Comparison of ENCODE assay signal across 12 cellular contexts in the genomic region with DNA sequence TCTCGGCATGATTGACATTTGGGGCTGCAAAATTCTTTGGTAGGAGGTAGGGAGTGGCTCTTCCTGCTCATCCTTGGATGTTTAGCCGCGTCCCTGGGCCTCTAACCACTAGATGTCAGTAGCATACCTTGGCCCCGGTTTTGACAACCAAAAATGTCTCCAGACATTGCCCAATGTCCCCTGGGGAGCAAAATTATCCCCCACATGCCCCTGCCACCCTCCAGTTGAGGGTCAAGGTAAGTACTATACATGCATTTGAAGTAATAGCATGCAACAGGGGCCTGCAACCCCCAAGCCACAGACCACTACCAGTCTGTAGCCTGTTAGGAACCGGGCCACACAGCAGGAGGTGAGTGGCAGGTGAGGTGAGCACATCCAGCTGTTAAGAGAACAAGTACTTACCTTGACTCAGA. TPM values are rescaled to one million over a fixed set of nuclear protein-coding genes. Genes with fewer than 3 reads are reported as not detected.
DNase-seq lines count a peak whose midpoint lies in the region; ATAC-seq, FAIRE-seq and TF ChIP-seq lines count a peak whose summit lies in the region.
"Had no signal": no experiment of that assay in that cellular context is flagged by ENCODE, and none has a peak within 500 bp of the region (broad histone marks: within the 10 kb centered on the region; RNA-seq: fewer than 3 reads in every experiment).

No MANE protein-coding gene starts in this region.

- H3K36me3 ChIP-seq in HEK293 (ENCODE audit: control insufficient read depth in 2 of 2, insufficient read depth in 1 of 2, low read length in 2 of 2) (no peaks in the 10 kb centered on the region), astrocyte (ENCODE audit: insufficient read depth, low read length) (no peaks in the 10 kb centered on the region), kidney (ENCODE audit: control insufficient read depth in 1 of 2, insufficient read depth in 2 of 2, low read length in 2 of 2) (no peaks in the 10 kb centered on the region), stomach (no peaks in the 10 kb centered on the region)
- H3K36me3 ChIP-seq: tibial nerve had no signal

- FAIRE-seq in astrocyte (lab: Jason Lieb, UNC) = no peak
- no peak for FAIRE-seq in kidney (lab: Jason Lieb, UNC)

- peaks cover 14% of the 10 kb centered on the region for H3K4me1 Mint-ChIP-seq in Calu3 (ENCODE audit: low read depth, unreplicated experiment)
- no peaks in the 10 kb centered on the region for H3K4me1 Mint-ChIP-seq in astrocyte (ENCODE audit: low read depth, unreplicated experiment)
- H3K4me1 Mint-ChIP-seq in mesothelial cell of epicardium = no peaks in the 10 kb centered on the region

- no TSS peak for BruUV-seq in Calu3 (replicated peaks; lab: Mats Ljungman, UMichigan)

- CTCF ChIA-PET in Calu3 (lab: Charles Lee) = no interaction called here
- CTCF ChIA-PET in HEK293 (lab: Yijun Ruan, JAX) = interaction anchor here (0.6 to 2.8 kb wide), 11 partner anchors 9 to 594 kb away, joined by 3 to 14 read pairs (median 3); no protein-coding TSS in a partner anchor

- TF ChIP-seq CTCF in Calu3 (IDR thresholded peaks at IDR 0.05; ENCODE audit: unreplicated experiment) (peak; percentile 32), HEK293 (tag by site-specific recombination; IDR thresholded peaks at IDR 0.05) (0 out of 2 replicates have a peak, but pooled peaks have one; percentile 59), astrocyte (IDR thresholded peaks at IDR 0.05; ENCODE audit: insufficient read depth, low read depth, low read length) (peak; percentile 8), kidney (IDR thresholded peaks at IDR 0.05; ENCODE audit: borderline replicate concordance, extremely low read depth, insufficient read depth) (peak; percentile 15), stomach (IDR thresholded peaks at IDR 0.05) (no peak), mesothelial cell of epicardium (IDR thresholded peaks at IDR 0.05; ENCODE audit: unreplicated experiment) (no peak)

- TF ChIP-seq POLR2A in stomach (IDR thresholded peaks at IDR 0.05) = no peak

- H3K4me3 ChIP-seq in HEK293 (ENCODE audit: low read depth, low read length) = no peak overlapping the region
- no peak overlapping the region for H3K4me3 ChIP-seq in astrocyte (ENCODE audit: insufficient read depth, low read depth, low read length)
- H3K4me3 ChIP-seq in kidney (ENCODE audit: low read length in 2 of 2) = no peak overlapping the region
- H3K4me3 ChIP-seq in stomach = no peak overlapping the region
- H3K4me3 ChIP-seq: tibial nerve had no signal

- ATAC-seq in HG03469 (IDR thresholded peaks at IDR 0.05; ENCODE audit: unreplicated experiment) = no peak

- H3K4me2 ChIP-seq in astrocyte (ENCODE audit: low read length) = no peak overlapping the region

- H3K36me3 Mint-ChIP-seq in Calu3 (ENCODE audit: insufficient read depth, unreplicated experiment) = no peaks in the 10 kb centered on the region
- no peaks in the 10 kb centered on the region for H3K36me3 Mint-ChIP-seq in astrocyte (ENCODE audit: low read depth, unreplicated experiment)
- H3K36me3 Mint-ChIP-seq in mesothelial cell of epicardium = no peaks in the 10 kb centered on the region

- H4K20me1 ChIP-seq in astrocyte (ENCODE audit: insufficient read depth, low read length) = no peaks in the 10 kb centered on the region

- TF ChIP-seq EP300 in stomach (IDR thresholded peaks at IDR 0.05) = no peak

- peak; percentile 24 for DNase-seq in Calu3
- no peak for DNase-seq in astrocyte (ENCODE audit: low read depth)
- no peak for DNase-seq in kidney
- DNase-seq in stomach = no peak
- DNase-seq in mesothelial cell of epicardium (ENCODE audit: low spot score in 2 of 2, unreplicated experiment in 2 of 2) = no peak
- no peak for DNase-seq in mucosa of gallbladder (ENCODE audit: low spot score)
- DNase-seq: activated CD4-positive, alpha-beta T cell treated with anti-CD3 and anti-CD28 coated beads, Interleukin-2, amount 50 U/mL, for 4 hours had no signal

- no peak overlapping the region for H2AFZ ChIP-seq in astrocyte (ENCODE audit: low read depth, low read length)

- H3K79me2 ChIP-seq in astrocyte (ENCODE audit: insufficient read depth, low read length) = no peaks in the 10 kb centered on the region

- H3K27ac Mint-ChIP-seq in Calu3 (ENCODE audit: unreplicated experiment) (no peak overlapping the region), astrocyte (ENCODE audit: unreplicated experiment) (no peak overlapping the region), mesothelial cell of epicardium (no peak overlapping the region)

- no peaks in the 10 kb centered on the region for H3K9me3 Mint-ChIP-seq in Calu3 (ENCODE audit: low read depth, unreplicated experiment)
- H3K9me3 Mint-ChIP-seq in astrocyte (ENCODE audit: unreplicated experiment) = no peaks in the 10 kb centered on the region
- peaks cover 16% of the 10 kb centered on the region for H3K9me3 Mint-ChIP-seq in mesothelial cell of epicardium

- POLR2A ChIA-PET in HEK293 (lab: Yijun Ruan, JAX) = no interaction called here

- no peak overlapping the region for H3K9ac ChIP-seq in astrocyte (ENCODE audit: low read length)
- no peak overlapping the region for H3K9ac ChIP-seq in kidney (ENCODE audit: low read length in 2 of 2)

- H3K27me3 Mint-ChIP-seq in Calu3 (ENCODE audit: unreplicated experiment) (peaks cover 8% of the 10 kb centered on the region), astrocyte (ENCODE audit: low read depth, unreplicated experiment) (peaks cover 8% of the 10 kb centered on the region), mesothelial cell of epicardium (ENCODE audit: low read depth) (peaks cover 2% of the 10 kb centered on the region)

- intact Hi-C loops in Calu3 (cut with micrococcal nuclease; ENCODE audit: unreplicated experiment) (loop anchor here (1.0 to 2.0 kb wide), 2 partner anchors 36 to 74 kb away; no protein-coding TSS in a partner anchor), kidney (cut with DNase I) (no loop called here), stomach (cut with DNase I; ENCODE audit: low total_unique reads) (no loop called here)

- no peak overlapping the region for H3K27ac ChIP-seq in HEK293 (ENCODE audit: extremely low read depth, low read depth, low read length)
- H3K27ac ChIP-seq in astrocyte (ENCODE audit: low read depth, low read length) = no peak overlapping the region
- H3K27ac ChIP-seq in kidney (ENCODE audit: low read depth in 2 of 2, low read length in 2 of 2) = no peak overlapping the region
- H3K27ac ChIP-seq in stomach = no peak overlapping the region
- H3K27ac ChIP-seq: epithelial cell of prostate, tibial nerve had no signal

- H3K27me3 ChIP-seq in astrocyte (ENCODE audit: insufficient read depth, low read length) (no peaks in the 10 kb centered on the region), stomach (no peaks in the 10 kb centered on the region)

- H3K9me3 ChIP-seq in HEK293 (ENCODE audit: control insufficient read depth, insufficient read depth, low read depth, low read length) (no peaks in the 10 kb centered on the region), astrocyte (ENCODE audit: insufficient read depth, low read depth, low read length) (no peaks in the 10 kb centered on the region), kidney (ENCODE audit: control insufficient read depth in 1 of 2, low read length in 2 of 2) (no peaks in the 10 kb centered on the region), stomach (no peaks in the 10 kb centered on the region)
- H3K9me3 ChIP-seq: tibial nerve had no signal

- WGBS in stomach, 5 donors = 28 to 52% (median 44%) methylated on average over 5 of the region's 5 CpGs

- H3K4me3 Mint-ChIP-seq in Calu3 (ENCODE audit: low read depth, unreplicated experiment) = no peak overlapping the region
- no peak overlapping the region for H3K4me3 Mint-ChIP-seq in astrocyte (ENCODE audit: unreplicated experiment)
- H3K4me3 Mint-ChIP-seq in mesothelial cell of epicardium = no peak overlapping the region

- no peaks in the 10 kb centered on the region for H3K4me1 ChIP-seq in HEK293 (ENCODE audit: control insufficient read depth, insufficient read depth, low read length)
- no peaks in the 10 kb centered on the region for H3K4me1 ChIP-seq in astrocyte (ENCODE audit: insufficient read depth, low read length)
- no peaks in the 10 kb centered on the region for H3K4me1 ChIP-seq in kidney (ENCODE audit: control insufficient read depth in 1 of 2, insufficient read depth in 1 of 2, low read depth in 1 of 2, low read length in 2 of 2)
- H3K4me1 ChIP-seq in stomach = no peaks in the 10 kb centered on the region
- H3K4me1 ChIP-seq: tibial nerve had no signal

TF ChIP-seq in HEK293, 187 proteins besides CTCF, POLR2A, EP300 and RAD21:
- peak; percentile 57 for TF ChIP-seq ZNF654 (tag by site-specific recombination; IDR thresholded peaks at IDR 0.05; ENCODE audit: low read depth)
- no peak for TF ChIP-seq PRDM10 (tag by site-specific recombination; IDR thresholded peaks at IDR 0.05)
- 0 out of 2 replicates have a peak, but pooled peaks have one; percentile 15 for TF ChIP-seq GLIS1 (tag by site-specific recombination; IDR thresholded peaks at IDR 0.05)

RNA-seq across cellular contexts. Expression of gene KIAA1210, which starts 17.6 kb away (rescaled TPM):
- total RNA-seq in Calu3 (2022) (0.09 TPM in 1 of 2 replicates, not detected in the other), astrocyte (not detected in 2 replicates), kidney (0.03 TPM), stomach (10 to 100 TPM in 1 of 5 donors, not detected in 4; 44.3 TPM), mesothelial cell of epicardium (0.50 to 0.82 TPM (median 0.56 TPM) in 3 replicates), mucosa of gallbladder (not detected)
- polyA plus RNA-seq in kidney (ENCODE audit: insufficient read depth, low read depth, low replicate concordance) (not detected), stomach (not detected)
- total RNA-seq: pulmonary artery endothelial cell, tibial nerve had no signal

Comparison
In these comparisons a context has a peak if more than half of its experiments do, and no peak if none do; other contexts are left out.
1. CTCF ChIP-seq: peak in Calu3 (single experiment), HEK293 (single experiment), astrocyte (single experiment) and kidney (single experiment); none in stomach (0 of 7) and mesothelial cell of epicardium (single experiment).